In the genomic region with DNA sequence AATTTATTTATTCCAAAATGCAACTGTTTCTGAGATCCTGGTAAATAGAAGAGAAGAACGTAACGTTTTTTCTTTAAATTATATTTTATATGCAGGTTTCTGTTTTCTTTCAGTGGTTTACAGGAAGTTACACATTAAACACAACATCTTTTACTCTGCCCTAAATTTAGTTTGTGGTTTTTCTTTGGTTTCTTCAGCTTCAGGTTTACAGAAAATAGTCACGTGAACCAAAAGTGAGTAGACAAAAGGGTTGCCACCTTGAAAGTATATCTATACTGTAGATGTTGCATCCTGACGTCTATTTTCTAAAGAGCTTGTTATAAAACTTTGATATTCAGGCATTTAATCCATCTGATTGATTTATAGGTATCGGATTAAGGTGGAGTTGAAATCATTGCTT, we compare ENCODE assay signal across 14 cellular contexts.
DNase-seq lines count a peak whose midpoint lies in the region; ATAC-seq and TF ChIP-seq lines count a peak whose summit lies in the region.
"Had no signal": no experiment of that assay in that cellular context is flagged by ENCODE, and none has a peak within 500 bp of the region (broad histone marks: within the 10 kb centered on the region; RNA-seq: fewer than 3 reads in every experiment).

No MANE protein-coding gene starts in this region.

- intact Hi-C loops in activated CD4-positive, alpha-beta T cell treated with anti-CD3 and anti-CD28 coated beads, Interleukin-2, amount 10 ng/mL, durations not matched to agents 24 days and 14 days (cut with micrococcal nuclease) = no loop called here

- peak; percentile 89 for ATAC-seq in GM21717 (IDR thresholded peaks at IDR 0.05; ENCODE audit: unreplicated experiment)
- ATAC-seq in HG03108 (IDR thresholded peaks at IDR 0.05; ENCODE audit: unreplicated experiment) = peak; percentile 92
- peak; percentile 92 for ATAC-seq in effector memory CD8-positive, alpha-beta T cell (replicated peaks)
- ATAC-seq: A549, GM23338 had no signal

- peaks cover 9% of the 10 kb centered on the region for H3K4me1 Mint-ChIP-seq in activated CD4-positive, alpha-beta T cell treated with anti-CD3 and anti-CD28 coated beads, Interleukin-2, amount 10 ng/mL, durations not matched to agents 24 days and 14 days
- peaks cover 0 to 3% of the 10 kb centered on the region in 2 donors for H3K4me1 Mint-ChIP-seq in effector memory CD8-positive, alpha-beta T cell (ENCODE audit: low read depth in 2 of 2)
- H3K4me1 Mint-ChIP-seq in chondrocyte (ENCODE audit: low read depth) = no peaks in the 10 kb centered on the region

- no peak for DNase-seq in activated CD4-positive, alpha-beta T cell treated with anti-CD3 and anti-CD28 coated beads, Interleukin-2, amount 10 ng/mL, durations not matched to agents 24 days and 14 days
- DNase-seq in activated CD4-positive, alpha-beta T cell treated with anti-CD3 and anti-CD28 coated beads, Interleukin-2, amount 50 U/mL, for 4 hours = no peak
- no peak for DNase-seq in effector memory CD8-positive, alpha-beta T cell
- DNase-seq in NCI-H2081 (lab: John Stamatoyannopoulos, UW) = no peak
- no peak for DNase-seq in Kasumi-1 (lab: John Stamatoyannopoulos, UW)
- DNase-seq in chondrocyte (ENCODE audit: low spot score) = no peak
- DNase-seq: DMS79 treated with DMSO at 0.1 percent for 48 hours, head of caudate nucleus, Karpas-422, NCI-H524 treated with DMSO at 0.1 percent for 48 hours had no signal

- TF ChIP-seq CTCF in chondrocyte (IDR thresholded peaks at IDR 0.05) = no peak

- no peak overlapping the region for H3K27ac Mint-ChIP-seq in activated CD4-positive, alpha-beta T cell treated with anti-CD3 and anti-CD28 coated beads, Interleukin-2, amount 10 ng/mL, durations not matched to agents 24 days and 14 days
- peak overlapping the region in 1 of 2 donors; percentile 49 for H3K27ac Mint-ChIP-seq in effector memory CD8-positive, alpha-beta T cell
- no peak overlapping the region for H3K27ac Mint-ChIP-seq in chondrocyte (ENCODE audit: unreplicated experiment)

- H3K27me3 Mint-ChIP-seq in activated CD4-positive, alpha-beta T cell treated with anti-CD3 and anti-CD28 coated beads, Interleukin-2, amount 10 ng/mL, durations not matched to agents 24 days and 14 days = no peaks in the 10 kb centered on the region
- H3K27me3 Mint-ChIP-seq in effector memory CD8-positive, alpha-beta T cell = no peaks in the 10 kb centered on the region
- peaks cover 2% of the 10 kb centered on the region for H3K27me3 Mint-ChIP-seq in chondrocyte (ENCODE audit: low read depth)

- H3K9me3 Mint-ChIP-seq in activated CD4-positive, alpha-beta T cell treated with anti-CD3 and anti-CD28 coated beads, Interleukin-2, amount 10 ng/mL, durations not matched to agents 24 days and 14 days = peaks cover 3% of the 10 kb centered on the region
- H3K9me3 Mint-ChIP-seq in effector memory CD8-positive, alpha-beta T cell = peaks cover 7 to 8% of the 10 kb centered on the region in 2 donors
- H3K9me3 Mint-ChIP-seq in chondrocyte (ENCODE audit: low read depth) = peaks cover 3% of the 10 kb centered on the region
- H3K9me3 Mint-ChIP-seq: GM23338 had no signal

- no peaks in the 10 kb centered on the region for H3K36me3 Mint-ChIP-seq in activated CD4-positive, alpha-beta T cell treated with anti-CD3 and anti-CD28 coated beads, Interleukin-2, amount 10 ng/mL, durations not matched to agents 24 days and 14 days (ENCODE audit: low read depth)
- no peaks in the 10 kb centered on the region for H3K36me3 Mint-ChIP-seq in effector memory CD8-positive, alpha-beta T cell (ENCODE audit: insufficient read depth)
- no peaks in the 10 kb centered on the region for H3K36me3 Mint-ChIP-seq in chondrocyte (ENCODE audit: low read depth)

- H3K4me3 Mint-ChIP-seq in activated CD4-positive, alpha-beta T cell treated with anti-CD3 and anti-CD28 coated beads, Interleukin-2, amount 10 ng/mL, durations not matched to agents 24 days and 14 days = peak overlapping the region; percentile 70
- H3K4me3 Mint-ChIP-seq in effector memory CD8-positive, alpha-beta T cell = peak overlapping the region in 1 of 2 donors; percentile 27
- no peak overlapping the region for H3K4me3 Mint-ChIP-seq in chondrocyte (ENCODE audit: unreplicated experiment)
- H3K4me3 Mint-ChIP-seq: GM23338 had no signal
